ENCODE assay signal across 24 cellular contexts in genomic region chr1:178496410-178497135, GRCh38. TPM values are rescaled to one million over a fixed set of nuclear protein-coding genes. Genes with fewer than 3 reads are reported as not detected.
DNase-seq lines count a peak whose midpoint lies in the region; ATAC-seq and TF ChIP-seq lines count a peak whose summit lies in the region.
"Had no signal": no experiment of that assay in that cellular context is flagged by ENCODE, and none has a peak within 500 bp of the region (broad histone marks: within the 10 kb centered on the region; RNA-seq: fewer than 3 reads in every experiment).

Gene CLEC20A, minus strand, starts transcription at chr1:178496964. Its CDS starts 25 bp downstream, at chr1:178496939.

- no peak for DNase-seq in stimulated activated naive CD8-positive, alpha-beta T cell treated with anti-CD3 and anti-CD28 coated beads, Interleukin-15, amount 100 ng/mL, for 72 hours
- DNase-seq in stimulated activated naive CD8-positive, alpha-beta T cell treated with anti-CD3 and anti-CD28 coated beads, Interleukin-15, Interleukin-2, amounts not matched to agents 100 U/mL and 50 U/mL, for 24 hours = no peak
- DNase-seq in neural progenitor cell (ENCODE audit: low spot score) (no peak), ureter (ENCODE audit: low spot score) (peak; percentile 38), tibial artery (no peak), Calu3 (no peak)
- DNase-seq: BE2C; Caco-2; CD4-positive, alpha-beta T cell; GOT3; Karpas-422; MV-4-11; NCI-H1694; NCI-H2081 treated with DMSO at 0.1 percent for 48 hours; NCI-H2171 treated with DMSO at 0.1 percent for 48 hours; NCI-H524 treated with DMSO at 0.1 percent for 48 hours; NCI-H82; OCI-M1; SJCRH30 had no signal

- no peak within 1 kb of the TSS for H3K4me3 Mint-ChIP-seq in stimulated activated naive CD8-positive, alpha-beta T cell treated with anti-CD3 and anti-CD28 coated beads, Interleukin-15, amount 100 ng/mL, for 72 hours
- no peak within 1 kb of the TSS for H3K4me3 Mint-ChIP-seq in neural progenitor cell
- no peak within 1 kb of the TSS for H3K4me3 Mint-ChIP-seq in Calu3 (ENCODE audit: low read depth, unreplicated experiment)
- H3K4me3 Mint-ChIP-seq: CD4-positive, alpha-beta T cell had no signal

- no peak within 1 kb of the TSS for H3K9ac ChIP-seq in OCI-LY3 (ENCODE audit: low read length)
- H3K9ac ChIP-seq in neural progenitor cell = no peak within 1 kb of the TSS

- no peaks in the 10 kb centered on the region for H3K79me2 ChIP-seq in OCI-LY3 (ENCODE audit: low read length)
- H3K79me2 ChIP-seq in neural progenitor cell (ENCODE audit: low read depth) = no peaks in the 10 kb centered on the region

- H2AFZ ChIP-seq in OCI-LY3 (ENCODE audit: low read depth, low read length) (0 out of 2 replicates have a peak within 1 kb of the TSS, but pooled peaks have one; percentile 8), neural progenitor cell (replicated peaks) (no peak within 1 kb of the TSS)

- peak within 1 kb of the TSS; percentile 3; the same call in 1 of the 2 replicates for H3K4me2 ChIP-seq in OCI-LY3 (ENCODE audit: low read length)
- H3K4me2 ChIP-seq in neural progenitor cell = no peak within 1 kb of the TSS

- BruUV-seq in Calu3 (replicated peaks; lab: Mats Ljungman, UMichigan) = no TSS peak

- H3K4me3 ChIP-seq in OCI-LY3 (ENCODE audit: low read length) (no peak within 1 kb of the TSS), neural progenitor cell (no peak within 1 kb of the TSS), tibial artery (no peak within 1 kb of the TSS)
- H3K4me3 ChIP-seq: SJCRH30 had no signal

- intact Hi-C loops in tibial artery (cut with DNase I; ENCODE audit: low total_unique reads) (no loop called here), Calu3 (cut with micrococcal nuclease; ENCODE audit: unreplicated experiment) (no loop called here)

- H3K4me1 ChIP-seq in OCI-LY3 (ENCODE audit: low read length) (peaks cover 12% of the 10 kb centered on the region), neural progenitor cell (no peaks in the 10 kb centered on the region), tibial artery (no peaks in the 10 kb centered on the region)
- H3K4me1 ChIP-seq: BE2C, Caco-2, SJCRH30 had no signal

- CTCF ChIA-PET in Calu3 (lab: Charles Lee) = no interaction called here

- H3K36me3 Mint-ChIP-seq in neural progenitor cell (no peaks in the 10 kb centered on the region), Calu3 (ENCODE audit: insufficient read depth, unreplicated experiment) (peaks cover 7% of the 10 kb centered on the region)

- no peaks in the 10 kb centered on the region for H3K36me3 ChIP-seq in OCI-LY3 (replicated peaks; ENCODE audit: low read depth, low read length)
- H3K36me3 ChIP-seq in neural progenitor cell = no peaks in the 10 kb centered on the region
- no peaks in the 10 kb centered on the region for H3K36me3 ChIP-seq in tibial artery
- H3K36me3 ChIP-seq: BE2C, SJCRH30 had no signal

- H3K27me3 ChIP-seq in OCI-LY3 (ENCODE audit: low read depth, low read length) (no peaks in the 10 kb centered on the region), neural progenitor cell (no peaks in the 10 kb centered on the region), tibial artery (no peaks in the 10 kb centered on the region)
- H3K27me3 ChIP-seq: BE2C, SJCRH30 had no signal

- peak; percentile 4 for ATAC-seq in stimulated activated naive CD8-positive, alpha-beta T cell treated with anti-CD3 and anti-CD28 coated beads, Interleukin-15, amount 100 ng/mL, for 72 hours
- no peak for ATAC-seq in stimulated activated naive CD8-positive, alpha-beta T cell treated with anti-CD3 and anti-CD28 coated beads, Interleukin-15, Interleukin-2, amounts not matched to agents 100 U/mL and 50 U/mL, for 24 hours
- ATAC-seq in HG03432 (IDR thresholded peaks at IDR 0.05; ENCODE audit: unreplicated experiment) = no peak

- H3K27ac ChIP-seq in OCI-LY3 (ENCODE audit: low read length) (no peak within 1 kb of the TSS), neural progenitor cell (no peak within 1 kb of the TSS), tibial artery (no peak within 1 kb of the TSS)
- H3K27ac ChIP-seq: SJCRH30 had no signal

- H4K20me1 ChIP-seq in OCI-LY3 (ENCODE audit: insufficient read depth, low read length) = no peaks in the 10 kb centered on the region
- H4K20me1 ChIP-seq in neural progenitor cell (ENCODE audit: low read depth) = no peaks in the 10 kb centered on the region

- no peaks in the 10 kb centered on the region for H3K4me1 Mint-ChIP-seq in stimulated activated naive CD8-positive, alpha-beta T cell treated with anti-CD3 and anti-CD28 coated beads, Interleukin-15, amount 100 ng/mL, for 72 hours
- H3K4me1 Mint-ChIP-seq in neural progenitor cell (peaks cover 9% of the 10 kb centered on the region), Calu3 (ENCODE audit: low read depth, unreplicated experiment) (peaks cover 4% of the 10 kb centered on the region)

- peak within 1 kb of the TSS in 1 of 2 donors; percentile 6 for H3K27ac Mint-ChIP-seq in stimulated activated naive CD8-positive, alpha-beta T cell treated with anti-CD3 and anti-CD28 coated beads, Interleukin-15, amount 100 ng/mL, for 72 hours
- H3K27ac Mint-ChIP-seq in neural progenitor cell (peak within 1 kb of the TSS; percentile 68), Calu3 (ENCODE audit: unreplicated experiment) (no peak within 1 kb of the TSS)
- H3K27ac Mint-ChIP-seq: CD4-positive, alpha-beta T cell had no signal

- peaks cover 3% of the 10 kb centered on the region for H3F3A ChIP-seq in neural progenitor cell (ENCODE audit: low read depth)

- H3K9me3 Mint-ChIP-seq in stimulated activated naive CD8-positive, alpha-beta T cell treated with anti-CD3 and anti-CD28 coated beads, Interleukin-15, amount 100 ng/mL, for 72 hours = no peaks in the 10 kb centered on the region
- H3K9me3 Mint-ChIP-seq in neural progenitor cell (no peaks in the 10 kb centered on the region), Calu3 (ENCODE audit: low read depth, unreplicated experiment) (no peaks in the 10 kb centered on the region)
- H3K9me3 Mint-ChIP-seq: CD4-positive, alpha-beta T cell had no signal

- TF ChIP-seq CTCF in OCI-LY3 (IDR thresholded peaks at IDR 0.05; ENCODE audit: low read depth, low read length) (no peak), neural progenitor cell (IDR thresholded peaks at IDR 0.05) (no peak), tibial artery (IDR thresholded peaks at IDR 0.05) (no peak), Calu3 (IDR thresholded peaks at IDR 0.05; ENCODE audit: unreplicated experiment) (no peak)

- H3K27me3 Mint-ChIP-seq in stimulated activated naive CD8-positive, alpha-beta T cell treated with anti-CD3 and anti-CD28 coated beads, Interleukin-15, amount 100 ng/mL, for 72 hours = peaks cover 3% of the 10 kb centered on the region
- peaks cover 5% of the 10 kb centered on the region for H3K27me3 Mint-ChIP-seq in neural progenitor cell (ENCODE audit: insufficient read depth, low read depth)
- H3K27me3 Mint-ChIP-seq in Calu3 (ENCODE audit: unreplicated experiment) = peaks cover 12% of the 10 kb centered on the region
- H3K27me3 Mint-ChIP-seq: CD4-positive, alpha-beta T cell had no signal

- H3K9me3 ChIP-seq in OCI-LY3 (ENCODE audit: insufficient read depth, low read length) (no peaks in the 10 kb centered on the region), neural progenitor cell (ENCODE audit: low read depth) (no peaks in the 10 kb centered on the region), tibial artery (no peaks in the 10 kb centered on the region)
- H3K9me3 ChIP-seq: BE2C, Caco-2, SJCRH30 had no signal

RNA-seq across cellular contexts. Expression of gene CLEC20A, which starts in this region (rescaled TPM):
- not detected in 2 replicates for total RNA-seq in neural progenitor cell (ENCODE audit: low replicate concordance)
- not detected for total RNA-seq in ureter
- not detected in 2 replicates for total RNA-seq in Calu3 (2022)
- total RNA-seq: A673; Caco-2; CD4-positive, alpha-beta T cell; Daoy; M059J; SJCRH30 had no signal

Comparison
In these comparisons a context has a peak if more than half of its experiments do, and no peak if none do; other contexts are left out.
1. Peak in DNase-seq in ureter; RNA of the gene not detected or under 1 TPM.